ENCODE assay signal across 11 cellular contexts in genomic region chr16:65547799-65548446, GRCh38.
A peak's percentile ranks its signal among the peaks of the same experiment; 100 is the strongest.
DNase-seq lines count a peak whose midpoint lies in the region; ATAC-seq and TF ChIP-seq lines count a peak whose summit lies in the region.
"Had no signal": no experiment of that assay in that cellular context is flagged by ENCODE, and none has a peak within 500 bp of the region (broad histone marks: within the 10 kb centered on the region; RNA-seq: fewer than 3 reads in every experiment).

No MANE protein-coding gene starts in this region.

- H3K4me3 ChIP-seq in AG04450 (ENCODE audit: low read depth, low read length): no peak overlapping the region
- no peak overlapping the region for H3K4me3 ChIP-seq in mesenchymal stem cell (ENCODE audit: insufficient read depth in 1 of 2, low read depth in 1 of 2, low read length in 2 of 2)
- H3K4me3 ChIP-seq in PC-9: no peak overlapping the region

- no peaks in the 10 kb centered on the region for H3K27me3 ChIP-seq in AG04450 (ENCODE audit: control insufficient read depth, insufficient read depth, low read length)
- H3K27me3 ChIP-seq in mesenchymal stem cell (ENCODE audit: control insufficient read depth in 1 of 2, insufficient read depth in 1 of 2, low read length in 2 of 2): no peaks in the 10 kb centered on the region
- no peaks in the 10 kb centered on the region for H3K27me3 ChIP-seq in PC-9 (ENCODE audit: insufficient read depth, low read depth)

- peak overlapping the region; percentile 66 for H3K9ac ChIP-seq in mesenchymal stem cell (ENCODE audit: low read length)

- no peak overlapping the region for H2AK5ac ChIP-seq in mesenchymal stem cell (ENCODE audit: low read length, severe bottlenecking)

- intact Hi-C loops in left colon (cut with DNase I, micrococcal nuclease): no loop called here
- intact Hi-C loops in PC-9 (cut with micrococcal nuclease; ENCODE audit: unreplicated experiment): no loop called here

- H3K4me2 ChIP-seq in mesenchymal stem cell (ENCODE audit: low read length, poor library complexity, severe bottlenecking): no peak overlapping the region
- no peak overlapping the region for H3K4me2 ChIP-seq in PC-9

- TF ChIP-seq CTCF in AG04450 (IDR thresholded peaks at IDR 0.05; ENCODE audit: low read depth, low read length) (no peak), PC-9 (conservative IDR thresholded peaks at IDR 0.05) (no peak)

- peak overlapping the region; percentile 51 to 95 for H3K4ac ChIP-seq in mesenchymal stem cell (ENCODE audit: low read depth in 1 of 2, low read length in 2 of 2)

- H3K4me1 ChIP-seq in mesenchymal stem cell (ENCODE audit: control insufficient read depth, insufficient read depth, low read depth, low read length): peaks cover 2% of the 10 kb centered on the region
- H3K4me1 ChIP-seq in PC-9 (replicated peaks; ENCODE audit: insufficient read depth): no peaks in the 10 kb centered on the region

- peak overlapping the region; percentile 83 to 94 for H3K18ac ChIP-seq in mesenchymal stem cell (ENCODE audit: low read depth in 1 of 2, low read length in 2 of 2)

- ATAC-seq in left colon: no peak
- ATAC-seq: activated CD8-positive, alpha-beta T cell treated with anti-CD3 and anti-CD28 coated beads, Interleukin-2, amount 10 ng/mL, durations not matched to agents 7 days and 5 days; naive thymus-derived CD8-positive, alpha-beta T cell had no signal

- no peaks in the 10 kb centered on the region for H3F3A ChIP-seq in PC-9 (ENCODE audit: insufficient read depth, low read depth)

- peak overlapping the region; percentile 80 for H3K27ac ChIP-seq in AG04450 (ENCODE audit: low read depth, low read length)
- H3K27ac ChIP-seq in mesenchymal stem cell (ENCODE audit: low read length, poor library complexity, severe bottlenecking): peak overlapping the region; percentile 79
- H3K27ac ChIP-seq in PC-9: no peak overlapping the region

- no peaks in the 10 kb centered on the region for H3K36me3 ChIP-seq in mesenchymal stem cell (ENCODE audit: control insufficient read depth in 1 of 2, insufficient read depth in 2 of 2, low read depth in 1 of 2, low read length in 2 of 2)
- H3K36me3 ChIP-seq in PC-9 (ENCODE audit: low read depth): no peaks in the 10 kb centered on the region

- CTCF ChIA-PET in AG04450 (lab: Charles Lee) (interaction anchor here (0.5 to 0.6 kb wide), 2 partner anchors 50 to 830 kb away, joined by 3 to 5 read pairs; no protein-coding TSS in a partner anchor), PC-9 (lab: Charles Lee) (no interaction called here)

- no peaks in the 10 kb centered on the region for H4K20me1 ChIP-seq in PC-9 (ENCODE audit: insufficient read depth)

- H4K91ac ChIP-seq in mesenchymal stem cell (ENCODE audit: low read length): no peak overlapping the region

- no peak overlapping the region for H2BK5ac ChIP-seq in mesenchymal stem cell (ENCODE audit: low read depth, low read length, poor library complexity, severe bottlenecking)

- H3K9me2 ChIP-seq in PC-9 (ENCODE audit: insufficient read depth): no peaks in the 10 kb centered on the region

- H3K9me3 ChIP-seq in AG04450 (ENCODE audit: control insufficient read depth, insufficient read depth, low read length): peaks cover 3% of the 10 kb centered on the region; the same call in 1 of the 2 replicates
- no peaks in the 10 kb centered on the region for H3K9me3 ChIP-seq in mesenchymal stem cell (ENCODE audit: control insufficient read depth, low read length)
- H3K9me3 ChIP-seq in PC-9 (ENCODE audit: insufficient read depth, low read depth): no peaks in the 10 kb centered on the region

- no peak overlapping the region for H2AFZ ChIP-seq in mesenchymal stem cell (ENCODE audit: low read depth, low read length)
- H2AFZ ChIP-seq in PC-9: no peak overlapping the region

- H3K23ac ChIP-seq in mesenchymal stem cell (ENCODE audit: low read length in 2 of 2): no peak overlapping the region

- 40% methylated on average over 6 of the region's 7 CpGs for WGBS in mesenchymal stem cell

- peak overlapping the region; percentile 78 to 92 for H2BK12ac ChIP-seq in mesenchymal stem cell (ENCODE audit: low read length in 2 of 2)

- no peak overlapping the region for H2BK120ac ChIP-seq in mesenchymal stem cell (ENCODE audit: low read depth, low read length)

- DNase-seq in AG04450 (ENCODE audit: low read depth, low spot score) (peak; percentile 83), LHCN-M2 (ENCODE audit: low read depth) (peak; percentile 92), dedifferentiated amniotic fluid mesenchymal stem cell (ENCODE audit: extremely low spot score) (peak; percentile 91), mesenchymal stem cell (peak; percentile 81), left colon (no peak), medulla oblongata (ENCODE audit: extremely low spot score) (no peak), PC-9 (no peak)
- no peak for DNase-seq in central memory CD4-positive, alpha-beta T cell
- DNase-seq: activated CD8-positive, alpha-beta T cell treated with anti-CD3 and anti-CD28 coated beads, Interleukin-2, amount 10 ng/mL, durations not matched to agents 7 days and 5 days; AML-193; naive thymus-derived CD8-positive, alpha-beta T cell had no signal

- H2BK15ac ChIP-seq in mesenchymal stem cell (ENCODE audit: low read depth, poor library complexity, severe bottlenecking): no peak overlapping the region

- POLR2A ChIA-PET in AG04450 (lab: Yijun Ruan, JAX) (interaction anchor here (0.6 to 1.3 kb wide), 5 partner anchors 371 to 785 kb away, joined by 3 to 4 read pairs (median 3); no protein-coding TSS in a partner anchor), PC-9 (lab: Charles Lee; ENCODE audit: unreplicated experiment) (no interaction called here)

- H3K79me2 ChIP-seq in PC-9 (ENCODE audit: low read depth): no peaks in the 10 kb centered on the region

- no peak overlapping the region for H4K8ac ChIP-seq in mesenchymal stem cell (ENCODE audit: low read length)

- no TSS peak for BruUV-seq in PC-9 (replicated peaks; lab: Mats Ljungman, UMichigan)

- H3K79me1 ChIP-seq in mesenchymal stem cell (replicated peaks; ENCODE audit: low read length, poor library complexity, severe bottlenecking): no peaks in the 10 kb centered on the region

- no peak overlapping the region for H3K14ac ChIP-seq in mesenchymal stem cell (ENCODE audit: low read length in 2 of 2)

Comparison
In these comparisons a context has a peak if more than half of its experiments do, and no peak if none do; other contexts are left out.
1. DNase-seq: peak in AG04450 (single experiment), LHCN-M2 (single experiment), dedifferentiated amniotic fluid mesenchymal stem cell (single experiment) and mesenchymal stem cell (single experiment); none in left colon (0 of 2), central memory CD4-positive, alpha-beta T cell (single experiment), medulla oblongata (single experiment) and PC-9 (0 of 2).